ENCODE assay signal across 8 cellular contexts in the genomic region with DNA sequence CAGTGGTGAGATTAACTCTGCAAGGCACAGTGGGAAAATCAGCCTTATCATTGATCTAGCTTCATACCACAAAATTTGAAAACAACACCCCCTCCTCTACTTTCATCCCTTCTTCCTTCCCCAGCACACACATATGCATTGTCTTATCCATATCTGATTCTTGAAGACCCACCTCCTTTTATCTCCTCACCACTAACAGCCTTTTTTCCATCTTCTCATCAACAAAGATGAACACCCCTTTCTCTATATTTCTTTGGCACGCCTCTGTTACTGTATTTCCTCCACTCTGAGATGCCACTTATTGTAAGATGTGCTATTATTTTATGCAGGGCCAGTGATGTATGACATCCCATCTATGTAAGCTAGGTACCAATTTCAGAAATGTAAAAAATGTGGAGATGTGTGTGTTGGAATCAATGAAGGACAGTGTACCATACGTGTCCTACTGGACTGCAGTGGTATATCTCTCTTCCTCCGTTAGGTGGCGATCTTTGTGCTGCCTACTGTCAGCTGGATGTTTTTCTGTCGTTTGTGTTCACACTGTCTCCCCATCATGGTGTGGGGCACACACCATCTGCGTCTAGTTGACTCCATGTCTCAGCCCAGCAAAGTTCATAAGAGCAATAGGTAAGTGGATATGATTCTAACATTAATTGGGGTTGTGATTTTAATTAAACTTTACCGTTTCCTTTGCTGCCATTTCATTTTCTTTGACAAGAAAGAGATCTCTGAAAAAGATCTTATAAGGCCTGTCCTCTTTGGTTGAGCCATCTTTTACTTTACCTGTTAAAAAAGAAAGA. TPM values are rescaled to one million over a fixed set of nuclear protein-coding genes. Genes with fewer than 3 reads are reported as not detected.
DNase-seq lines count a peak whose midpoint lies in the region; ATAC-seq, FAIRE-seq and TF ChIP-seq lines count a peak whose summit lies in the region.
"Had no signal": no experiment of that assay in that cellular context is flagged by ENCODE, and none has a peak within 500 bp of the region (broad histone marks: within the 10 kb centered on the region; RNA-seq: fewer than 3 reads in every experiment).

No MANE protein-coding gene starts in this region.

- TF ChIP-seq EP300 in GM12878 (IDR thresholded peaks at IDR 0.05; ENCODE audit: borderline replicate concordance in 1 of 2, control insufficient read depth in 1 of 2, low read depth in 2 of 2, low read length in 2 of 2) = no peak

- TF ChIP-seq CTCF in GM12872 (IDR thresholded peaks at IDR 0.05; ENCODE audit: insufficient read depth, low read depth, low read length) (peak; percentile 91), GM12878 (IDR thresholded peaks at IDR 0.05 in 2 of 3, conservative IDR thresholded peaks at IDR 0.05 in 1 of 3; ENCODE audit: control insufficient read depth in 2 of 3, extremely low read depth in 1 of 3, insufficient read depth in 1 of 3, low read depth in 3 of 3, low read length in 3 of 3) (peak; percentile 77 to 84 (median 80))

- H4K20me1 ChIP-seq in GM12878 (ENCODE audit: control insufficient read depth, insufficient read depth) = no peaks in the 10 kb centered on the region

- H3K9ac ChIP-seq in GM12878 (ENCODE audit: control insufficient read depth, insufficient read depth, low read length) = no peak overlapping the region

- peak; percentile 74 for TF ChIP-seq RAD21 in GM12878 (IDR thresholded peaks at IDR 0.05; ENCODE audit: insufficient read depth, low read depth, low read length)

- CTCF ChIA-PET in GM12878 (lab: Yijun Ruan, JAX) = interaction anchor here (0.7 to 4.9 kb wide), 22 partner anchors 10 to 603 kb away, joined by 3 to 116 read pairs (median 4); a partner anchor contains a TSS

- H3K79me2 ChIP-seq in GM12878 (ENCODE audit: control insufficient read depth, insufficient read depth, low read length) = no peaks in the 10 kb centered on the region

- DNase-seq in HCEC 1CT = peak; percentile 61
- DNase-seq in NCI-H1048 (lab: John Stamatoyannopoulos, UW) = peak; percentile 13
- DNase-seq in SKM-1 treated with dmso at 0.1 percent for 144 hours (lab: John Stamatoyannopoulos, UW; ENCODE audit: unreplicated experiment) = peak; percentile 33
- DNase-seq in GM12878 (ENCODE audit: low read depth, low spot score) = no peak
- DNase-seq in inferior parietal cortex (ENCODE audit: extremely low spot score) = peak; percentile 55
- peak; percentile 19 to 24 for DNase-seq in stimulated activated CD4-positive, alpha-beta T cell treated with anti-CD3 and anti-CD28 coated beads, Interleukin-2, amount 100 ng/mL, for 48 hours

- no TSS peak for BruUV-seq in GM12878 (replicated peaks; lab: Mats Ljungman, UMichigan)

- H3K27me3 ChIP-seq in GM12878 (replicated peaks in 1 of 2; ENCODE audit: control insufficient read depth in 2 of 2, insufficient read depth in 2 of 2, low read length in 1 of 2) = peaks cover 2 to 3% of the 10 kb centered on the region in 2 experiments; a peak in 3 of 4 replicates

- SMC1A ChIA-PET in GM12878 (lab: Charles Lee; ENCODE audit: uncharacterized antibody, unreplicated experiment) = interaction anchor here (0.7 to 3.6 kb wide), 14 partner anchors 23 to 598 kb away, joined by 3 to 51 read pairs (median 4); no protein-coding TSS in a partner anchor

- peaks cover 3% of the 10 kb centered on the region for H3K9me3 ChIP-seq in GM12878 (replicated peaks; ENCODE audit: control insufficient read depth, insufficient read depth, low read length)

- no peaks in the 10 kb centered on the region for H3K4me1 ChIP-seq in GM12878 (ENCODE audit: control insufficient read depth, insufficient read depth, low read length)

- in situ Hi-C loops in GM12878 (cut with MboI) = loop anchor here (10.0 kb wide), 1 partner anchor 296 kb away; no protein-coding TSS in a partner anchor

- RAD21 ChIA-PET in GM12878 (lab: Charles Lee; ENCODE audit: unreplicated experiment) = interaction anchor here (0.7 to 4.3 kb wide), 11 partner anchors 19 to 598 kb away, joined by 3 to 39 read pairs (median 6); a partner anchor contains a TSS

- peak overlapping the region; percentile 47; the same call in 1 of the 2 replicates for H2AFZ ChIP-seq in GM12878 (ENCODE audit: control insufficient read depth, low read depth, low read length)

- no peak overlapping the region for H3K4me2 ChIP-seq in GM12878 (ENCODE audit: control insufficient read depth, insufficient read depth)

- intact Hi-C loops in GM12878 (cut with micrococcal nuclease; ENCODE audit: unreplicated experiment) = loop anchor here (1.0 to 5.0 kb wide), 3 partner anchors 80 to 599 kb away; no protein-coding TSS in a partner anchor

- peak; percentile 95 for FAIRE-seq in GM12878 (lab: Jason Lieb, UNC)

- H3K27ac ChIP-seq in GM12878 (ENCODE audit: control insufficient read depth, insufficient read depth) = no peak overlapping the region
- H3K27ac ChIP-seq: epithelial cell of prostate had no signal

- TF ChIP-seq POLR2A in GM12878 (IDR thresholded peaks at IDR 0.05; ENCODE audit: low read depth, low read length) = no peak

- H3K4me3 ChIP-seq in GM12878 = no peak overlapping the region

- POLR2A ChIA-PET in GM12878 (lab: Charles Lee) = no interaction called here

- WGBS in GM12878 (ENCODE audit: insufficient coverage, insufficient replicate concordance, low lambda C conversion rate, missing lambda C conversion rate) = 3% methylated on average over 7 of the region's 7 CpGs

- ATAC-seq in GM12878 = peak; percentile 99

- no peaks in the 10 kb centered on the region for H3K36me3 ChIP-seq in GM12878 (ENCODE audit: control insufficient read depth in 2 of 2, insufficient read depth in 2 of 2, low read length in 1 of 2)

RNA-seq across cellular contexts. Expression of a gene that starts 24.0 kb away (rescaled TPM):
- not detected in 2 replicates for total RNA-seq in GM12878 (2013; cell fraction: nucleolus; rRNA removed)
- not detected in 2 replicates for total RNA-seq in GM12878 (2014; rRNA removed)
- total RNA-seq in GM12878 (2014; rRNA removed; fragmentation: Illumina TruSeq; extraction: Trizol) = not detected in 2 replicates
- 0.08 TPM in 1 of 2 replicates, not detected in the other for total RNA-seq in GM12878 (2021)
- not detected for polyA plus RNA-seq in GM12878 (2011; ENCODE audit: low read depth)
- 0.04 TPM in 2 replicates for polyA plus RNA-seq in GM12878 (2011; rRNA removed)
- 0.02 TPM in 1 of 2 replicates, not detected in the other for polyA plus RNA-seq in GM12878 (2011; cell fraction: cytosol; rRNA removed)
- not detected in 2 replicates for polyA plus RNA-seq in GM12878 (2011; cell fraction: nucleus; rRNA removed)
- polyA plus RNA-seq in GM12878 (2012) = 0.20 TPM in 1 of 2 replicates, not detected in the other
- polyA plus RNA-seq in GM12878 (2014; fragmentation: Illumina TruSeq; extraction: Trizol) = not detected in 2 replicates
- not detected for polyA plus RNA-seq in GM12878 (2014; fragmentation: Nextera tagmentation; extraction: Ambion mirVana)
- 0.06 TPM in 1 of 2 replicates, not detected in the other for polyA plus RNA-seq in GM12878 (2014; rRNA removed)
- under 1 TPM in 1 of 2 experiments, not detected in 1; 0.05 TPM for polyA plus RNA-seq in GM12878 (2016; fragmentation: Nextera tagmentation; extraction: Ambion mirVana)
- polyA minus RNA-seq in GM12878 (2011; rRNA and poly(A)+ RNA removed) = not detected in 2 replicates
- polyA minus RNA-seq in GM12878 (2011; cell fraction: cytosol; rRNA and poly(A)+ RNA removed) = not detected in 2 replicates
- 0.19 TPM in 1 of 2 replicates, not detected in the other for polyA minus RNA-seq in GM12878 (2011; cell fraction: nucleus; rRNA and poly(A)+ RNA removed)

RNA-seq across cellular contexts. Expression of a gene that starts 24.7 kb away (rescaled TPM):
- total RNA-seq in GM12878 (2013; cell fraction: nucleolus; rRNA removed) = not detected in 2 replicates
- 0.06 and 0.22 TPM in 2 replicates for total RNA-seq in GM12878 (2014; rRNA removed)
- total RNA-seq in GM12878 (2014; rRNA removed; fragmentation: Illumina TruSeq; extraction: Trizol) = not detected in 2 replicates
- total RNA-seq in GM12878 (2021) = 0.15 TPM in 1 of 2 replicates, not detected in the other
- polyA plus RNA-seq in GM12878 (2011; ENCODE audit: low read depth) = not detected
- polyA plus RNA-seq in GM12878 (2011; rRNA removed) = 0.09 and 0.11 TPM in 2 replicates
- polyA plus RNA-seq in GM12878 (2011; cell fraction: cytosol; rRNA removed) = 0.17 and 0.49 TPM in 2 replicates
- polyA plus RNA-seq in GM12878 (2011; cell fraction: nucleus; rRNA removed) = 0.18 and 0.45 TPM in 2 replicates
- polyA plus RNA-seq in GM12878 (2012) = 0.17 TPM in 1 of 2 replicates, not detected in the other
- 0.28 and 0.33 TPM in 2 replicates for polyA plus RNA-seq in GM12878 (2014; fragmentation: Illumina TruSeq; extraction: Trizol)
- not detected for polyA plus RNA-seq in GM12878 (2014; fragmentation: Nextera tagmentation; extraction: Ambion mirVana)
- 0.04 and 0.06 TPM in 2 replicates for polyA plus RNA-seq in GM12878 (2014; rRNA removed)
- polyA plus RNA-seq in GM12878 (2016; fragmentation: Nextera tagmentation; extraction: Ambion mirVana) = under 1 TPM in 1 of 2 experiments, not detected in 1; 0.16 TPM
- 0.44 TPM in 1 of 2 replicates, not detected in the other for polyA minus RNA-seq in GM12878 (2011; rRNA and poly(A)+ RNA removed)
- not detected in 2 replicates for polyA minus RNA-seq in GM12878 (2011; cell fraction: cytosol; rRNA and poly(A)+ RNA removed)
- 0.48 TPM in 1 of 2 replicates, not detected in the other for polyA minus RNA-seq in GM12878 (2011; cell fraction: nucleus; rRNA and poly(A)+ RNA removed)

RNA-seq across cellular contexts. Expression of a gene that starts 59.6 kb away (rescaled TPM):
- 23.4 and 31.6 TPM in 2 replicates for total RNA-seq in GM12878 (2013; cell fraction: nucleolus; rRNA removed)
- total RNA-seq in GM12878 (2014; rRNA removed) (36.5 and 37.8 TPM in 2 replicates), GM12878 (2014; rRNA removed; fragmentation: Illumina TruSeq; extraction: Trizol) (73.6 and 78.8 TPM in 2 replicates), GM12878 (2021) (42.9 and 48.2 TPM in 2 replicates)
- polyA plus RNA-seq in GM12878 (2011; ENCODE audit: low read depth) = 7.1 TPM
- polyA plus RNA-seq in GM12878 (2011; rRNA removed) (32.9 and 54.8 TPM in 2 replicates), GM12878 (2014; fragmentation: Illumina TruSeq; extraction: Trizol) (66.8 and 77.0 TPM in 2 replicates), GM12878 (2014; fragmentation: Nextera tagmentation; extraction: Ambion mirVana) (100 to 1,000 TPM; 187 to 204 TPM), GM12878 (2014; rRNA removed) (43.4 and 44.1 TPM in 2 replicates), GM12878 (2016; fragmentation: Nextera tagmentation; extraction: Ambion mirVana) (100 to 1,000 TPM; 151 to 171 TPM)
- polyA plus RNA-seq in GM12878 (2011; cell fraction: cytosol; rRNA removed) = 20.4 and 24.1 TPM in 2 replicates
- 18.4 and 22.6 TPM in 2 replicates for polyA plus RNA-seq in GM12878 (2011; cell fraction: nucleus; rRNA removed)
- polyA plus RNA-seq in GM12878 (2012) = 67.4 and 77.2 TPM in 2 replicates
- polyA minus RNA-seq in GM12878 (2011; rRNA and poly(A)+ RNA removed) = 6.2 and 15.7 TPM in 2 replicates
- polyA minus RNA-seq in GM12878 (2011; cell fraction: cytosol; rRNA and poly(A)+ RNA removed) = 3.5 and 6.1 TPM in 2 replicates
- 11.2 and 21.6 TPM in 2 replicates for polyA minus RNA-seq in GM12878 (2011; cell fraction: nucleus; rRNA and poly(A)+ RNA removed)
